ENCODE assay signal across 19 cellular contexts in the genomic region with DNA sequence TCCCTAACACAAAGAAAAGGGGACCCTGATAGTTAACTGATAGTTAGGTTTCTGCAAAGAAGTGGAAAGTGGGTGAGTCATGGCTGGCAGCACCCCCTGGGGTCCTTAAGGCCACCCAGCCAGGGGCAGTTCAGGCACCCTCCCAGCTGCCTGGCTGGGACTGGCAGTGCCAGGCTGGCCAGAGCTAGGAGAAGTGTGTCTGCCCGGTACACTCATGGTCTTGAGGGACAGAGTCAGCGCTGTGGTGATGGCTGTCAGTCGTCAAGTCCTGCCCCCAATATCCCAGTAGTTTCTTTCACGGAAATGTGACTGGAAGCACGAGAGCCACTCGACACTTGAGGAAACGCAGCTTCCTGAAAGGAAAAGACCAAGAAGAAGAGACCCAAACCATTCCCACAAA. TPM values are rescaled to one million over a fixed set of nuclear protein-coding genes. Genes with fewer than 3 reads are reported as not detected.
A peak's percentile ranks its signal among the peaks of the same experiment; 100 is the strongest.
DNase-seq lines count a peak whose midpoint lies in the region; ATAC-seq and TF ChIP-seq lines count a peak whose summit lies in the region.
"Had no signal": no experiment of that assay in that cellular context is flagged by ENCODE, and none has a peak within 500 bp of the region (broad histone marks: within the 10 kb centered on the region; RNA-seq: fewer than 3 reads in every experiment).

No MANE protein-coding gene starts in this region.

- peak; percentile 60 for DNase-seq in A172 (ENCODE audit: low spot score)
- peak; percentile 33 for DNase-seq in RWPE2 (ENCODE audit: low spot score)
- DNase-seq in endothelial cell (ENCODE audit: low spot score) = peak; percentile 31
- DNase-seq in type B pancreatic cell (ENCODE audit: extremely low spot score, unreplicated experiment) = no peak
- no peak for DNase-seq in KBM-7
- no peak for DNase-seq in activated CD4-positive, CD25-positive, alpha-beta regulatory T cell (lab: John Stamatoyannopoulos, UW)
- DNase-seq: AML-193; CD4-positive, alpha-beta T cell; MV-4-11; NCI-H1105; NCI-H1436 treated with DMSO at 0.1 percent for 48 hours; NCI-H187 treated with DMSO at 0.1 percent for 48 hours; NCI-H2107; NCI-H524; NCI-H774 had no signal

- peaks cover 9% of the 10 kb centered on the region for H3K27me3 Mint-ChIP-seq in endothelial cell (ENCODE audit: unreplicated experiment)
- H3K27me3 Mint-ChIP-seq in type B pancreatic cell = peaks cover 15% of the 10 kb centered on the region

- no peak overlapping the region for H3K27ac ChIP-seq in RWPE2 (ENCODE audit: poor library complexity, severe bottlenecking)
- H3K27ac ChIP-seq: BLaER1 treated with 17β-estradiol and CSF1 and Interleukin-3, amounts not matched to agents 10 nM and 100 nM had no signal

- H3K9me3 Mint-ChIP-seq in endothelial cell (ENCODE audit: unreplicated experiment) (no peaks in the 10 kb centered on the region), type B pancreatic cell (no peaks in the 10 kb centered on the region)
- H3K9me3 Mint-ChIP-seq: CD4-positive, alpha-beta T cell had no signal

- H3K4me3 Mint-ChIP-seq in endothelial cell (ENCODE audit: unreplicated experiment) = no peak overlapping the region
- no peak overlapping the region for H3K4me3 Mint-ChIP-seq in type B pancreatic cell
- H3K4me3 Mint-ChIP-seq: CD4-positive, alpha-beta T cell had no signal

- TF ChIP-seq CTCF in RWPE2 (IDR thresholded peaks at IDR 0.05; ENCODE audit: poor library complexity, severe bottlenecking) = no peak
- TF ChIP-seq CTCF in endothelial cell (IDR thresholded peaks at IDR 0.05; ENCODE audit: unreplicated experiment) = no peak
- no peak for TF ChIP-seq CTCF in type B pancreatic cell (conservative IDR thresholded peaks at IDR 0.05)

- no peaks in the 10 kb centered on the region for H3K4me1 ChIP-seq in RWPE2 (ENCODE audit: insufficient read depth, poor library complexity, severe bottlenecking)

- no peaks in the 10 kb centered on the region for H3K36me3 ChIP-seq in RWPE2 (ENCODE audit: low read depth)
- H3K36me3 ChIP-seq: BLaER1 treated with 17β-estradiol and CSF1 and Interleukin-3, amounts not matched to agents 10 nM and 100 nM had no signal

- no peaks in the 10 kb centered on the region for H3K36me3 Mint-ChIP-seq in endothelial cell (ENCODE audit: low read depth, unreplicated experiment)
- H3K36me3 Mint-ChIP-seq in type B pancreatic cell = no peaks in the 10 kb centered on the region

- H3K4me1 Mint-ChIP-seq in endothelial cell (ENCODE audit: unreplicated experiment) (peaks cover 49% of the 10 kb centered on the region), type B pancreatic cell (ENCODE audit: unreplicated experiment) (peaks cover 4% of the 10 kb centered on the region)

- H3K27me3 ChIP-seq in RWPE2 (ENCODE audit: insufficient read depth, poor library complexity, severe bottlenecking) = no peaks in the 10 kb centered on the region
- H3K27me3 ChIP-seq: BLaER1 treated with 17β-estradiol and CSF1 and Interleukin-3, amounts not matched to agents 10 nM and 100 nM had no signal

- H3K27ac Mint-ChIP-seq in endothelial cell (ENCODE audit: unreplicated experiment) (peak overlapping the region; percentile 93), type B pancreatic cell (peak overlapping the region; percentile 50)
- H3K27ac Mint-ChIP-seq: CD4-positive, alpha-beta T cell had no signal

- in situ Hi-C loops in KBM-7 (cut with MboI; ENCODE audit: low pct_unique_long_range_greater_than_20kb, low sequenced_read_pairs) = no loop called here

- no peak for ATAC-seq in RWPE2 (ENCODE audit: low read depth)
- ATAC-seq in HG03442 (IDR thresholded peaks at IDR 0.05; ENCODE audit: unreplicated experiment) = no peak
- ATAC-seq: A549 had no signal

- H3K9me3 ChIP-seq in RWPE2 (ENCODE audit: severe bottlenecking) = no peaks in the 10 kb centered on the region
- H3K9me3 ChIP-seq: A549; BLaER1 treated with 17β-estradiol and CSF1 and Interleukin-3, amounts not matched to agents 10 nM and 100 nM had no signal

- no peak overlapping the region for H3K4me3 ChIP-seq in RWPE2 (ENCODE audit: severe bottlenecking)
- H3K4me3 ChIP-seq: A549; BLaER1 treated with 17β-estradiol and CSF1 and Interleukin-3, amounts not matched to agents 10 nM and 100 nM; K562 had no signal

RNA-seq across cellular contexts. Expression of gene CNOT6, which starts 22.3 kb away (rescaled TPM):
- total RNA-seq in A172 (2014; rRNA removed; shearing (Covaris generic)) = 18.4 and 21.2 TPM in 2 replicates
- total RNA-seq in endothelial cell (ENCODE audit: unreplicated experiment) (46.3 TPM), type B pancreatic cell (ENCODE audit: low replicate concordance) (49.1 and 55.7 TPM in 2 replicates)

Comparison
In these comparisons a context has a peak if more than half of its experiments do, and no peak if none do; other contexts are left out.
1. DNase-seq: peak in A172 (single experiment), RWPE2 (single experiment) and endothelial cell (single experiment); none in type B pancreatic cell (single experiment), KBM-7 (single experiment) and activated CD4-positive, CD25-positive, alpha-beta regulatory T cell (0 of 4).